ENCODE assay signal across 1 cellular context in the genomic region with DNA sequence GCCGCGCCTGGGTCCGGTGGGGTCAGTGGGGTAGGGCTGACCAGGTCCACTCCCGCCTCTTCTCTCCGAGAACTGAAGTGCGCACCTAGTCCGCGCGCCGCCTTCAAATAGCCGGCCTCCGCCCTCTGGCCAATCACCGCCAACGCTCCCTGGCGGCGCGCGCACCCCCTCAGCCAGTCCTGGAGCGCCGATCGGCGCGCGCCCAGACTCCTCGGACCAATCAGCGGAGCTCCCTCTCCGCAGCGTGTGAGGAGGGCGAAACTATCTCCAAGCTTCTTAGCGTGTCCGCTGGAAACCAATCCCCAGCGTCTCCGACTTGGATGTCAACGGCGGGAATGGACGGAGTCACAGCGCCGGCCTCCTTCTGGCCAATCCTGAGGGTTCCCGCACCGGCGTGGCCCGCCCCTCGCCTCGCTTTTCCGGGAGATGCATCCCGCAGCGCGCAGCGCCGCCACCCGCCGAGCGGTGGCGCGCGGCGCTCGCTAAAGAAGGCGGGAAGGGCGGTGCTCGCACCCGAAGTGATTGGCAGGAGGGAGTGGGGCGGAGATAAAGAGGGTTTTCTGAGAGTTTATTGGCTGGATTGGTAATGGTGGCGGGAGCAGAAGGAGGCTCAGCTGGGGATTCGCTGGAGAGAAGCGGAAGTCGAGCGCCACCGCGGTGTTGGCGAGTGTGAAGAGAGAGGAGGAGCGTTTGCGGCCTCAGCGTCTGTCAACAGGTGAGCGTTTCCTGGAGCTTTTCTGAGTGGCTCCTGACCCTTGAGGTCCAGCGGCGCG.
TF ChIP-seq lines count a peak whose summit lies in the region.

ASF1B (minus strand) TSS at position 81 of the 773 bp plus-strand sequence. CDS start 133 bp downstream, outside the sequence.

TF ChIP-seq in GM12878, 131 proteins besides CTCF, POLR2A, EP300 and RAD21 (continued from another document and continues in another):
- no peak for TF ChIP-seq CUX1 (IDR thresholded peaks at IDR 0.05; ENCODE audit: insufficient replicate concordance, low read depth, low read length)
- TF ChIP-seq, protein P1, sequence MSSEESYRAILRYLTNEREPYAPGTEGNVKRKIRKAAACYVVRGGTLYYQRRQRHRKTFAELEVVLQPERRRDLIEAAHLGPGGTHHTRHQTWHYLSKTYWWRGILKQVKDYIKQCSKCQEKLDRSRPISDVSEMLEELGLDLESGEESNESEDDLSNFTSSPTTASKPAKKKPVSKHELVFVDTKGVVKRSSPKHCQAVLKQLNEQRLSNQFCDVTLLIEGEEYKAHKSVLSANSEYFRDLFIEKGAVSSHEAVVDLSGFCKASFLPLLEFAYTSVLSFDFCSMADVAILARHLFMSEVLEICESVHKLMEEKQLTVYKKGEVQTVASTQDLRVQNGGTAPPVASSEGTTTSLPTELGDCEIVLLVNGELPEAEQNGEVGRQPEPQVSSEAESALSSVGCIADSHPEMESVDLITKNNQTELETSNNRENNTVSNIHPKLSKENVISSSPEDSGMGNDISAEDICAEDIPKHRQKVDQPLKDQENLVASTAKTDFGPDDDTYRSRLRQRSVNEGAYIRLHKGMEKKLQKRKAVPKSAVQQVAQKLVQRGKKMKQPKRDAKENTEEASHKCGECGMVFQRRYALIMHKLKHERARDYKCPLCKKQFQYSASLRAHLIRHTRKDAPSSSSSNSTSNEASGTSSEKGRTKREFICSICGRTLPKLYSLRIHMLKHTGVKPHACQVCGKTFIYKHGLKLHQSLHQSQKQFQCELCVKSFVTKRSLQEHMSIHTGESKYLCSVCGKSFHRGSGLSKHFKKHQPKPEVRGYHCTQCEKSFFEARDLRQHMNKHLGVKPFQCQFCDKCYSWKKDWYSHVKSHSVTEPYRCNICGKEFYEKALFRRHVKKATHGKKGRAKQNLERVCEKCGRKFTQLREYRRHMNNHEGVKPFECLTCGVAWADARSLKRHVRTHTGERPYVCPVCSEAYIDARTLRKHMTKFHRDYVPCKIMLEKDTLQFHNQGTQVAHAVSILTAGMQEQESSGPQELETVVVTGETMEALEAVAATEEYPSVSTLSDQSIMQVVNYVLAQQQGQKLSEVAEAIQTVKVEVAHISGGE (CRISPR knock-in tag; IDR thresholded peaks at IDR 0.05) = no peak
- TF ChIP-seq TBL1XR1 (IDR thresholded peaks at IDR 0.05; ENCODE audit: low read depth, low read length) = 0 out of 2 replicates have a peak, but pooled peaks have one; percentile 54
- peak; percentile 80 for TF ChIP-seq E4F1 (IDR thresholded peaks at IDR 0.05; ENCODE audit: borderline replicate concordance, partially characterized antibody)
- TF ChIP-seq TAF1 (IDR thresholded peaks at IDR 0.05; ENCODE audit: borderline replicate concordance, low read depth, low read length) = peak; percentile 77; the same call in 1 of the 2 replicates
- TF ChIP-seq NR2C1 (IDR thresholded peaks at IDR 0.05) = no peak
- 0 out of 2 replicates have a peak, but pooled peaks have one; percentile 60 for TF ChIP-seq TCF3 (IDR thresholded peaks at IDR 0.05; ENCODE audit: borderline replicate concordance, insufficient read depth, low read depth, low read length)
- TF ChIP-seq, protein P2, sequence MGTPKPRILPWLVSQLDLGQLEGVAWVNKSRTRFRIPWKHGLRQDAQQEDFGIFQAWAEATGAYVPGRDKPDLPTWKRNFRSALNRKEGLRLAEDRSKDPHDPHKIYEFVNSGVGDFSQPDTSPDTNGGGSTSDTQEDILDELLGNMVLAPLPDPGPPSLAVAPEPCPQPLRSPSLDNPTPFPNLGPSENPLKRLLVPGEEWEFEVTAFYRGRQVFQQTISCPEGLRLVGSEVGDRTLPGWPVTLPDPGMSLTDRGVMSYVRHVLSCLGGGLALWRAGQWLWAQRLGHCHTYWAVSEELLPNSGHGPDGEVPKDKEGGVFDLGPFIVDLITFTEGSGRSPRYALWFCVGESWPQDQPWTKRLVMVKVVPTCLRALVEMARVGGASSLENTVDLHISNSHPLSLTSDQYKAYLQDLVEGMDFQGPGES (IDR thresholded peaks at IDR 0.05) = peak; percentile 83
- TF ChIP-seq NKRF (conservative IDR thresholded peaks at IDR 0.05) = peak; percentile 100; the same call in 1 of the 2 replicates
- TF ChIP-seq ESRRA (IDR thresholded peaks at IDR 0.05; ENCODE audit: low read length) = peak; percentile 71; the same call in 1 of the 2 replicates
- TF ChIP-seq ZNF207 (IDR thresholded peaks at IDR 0.05; ENCODE audit: borderline replicate concordance) = peak; percentile 85
- TF ChIP-seq MXI1 (IDR thresholded peaks at IDR 0.05; ENCODE audit: low read depth, low read length) = peak; percentile 81; the same call in 1 of the 2 replicates
- TF ChIP-seq, protein P3, sequence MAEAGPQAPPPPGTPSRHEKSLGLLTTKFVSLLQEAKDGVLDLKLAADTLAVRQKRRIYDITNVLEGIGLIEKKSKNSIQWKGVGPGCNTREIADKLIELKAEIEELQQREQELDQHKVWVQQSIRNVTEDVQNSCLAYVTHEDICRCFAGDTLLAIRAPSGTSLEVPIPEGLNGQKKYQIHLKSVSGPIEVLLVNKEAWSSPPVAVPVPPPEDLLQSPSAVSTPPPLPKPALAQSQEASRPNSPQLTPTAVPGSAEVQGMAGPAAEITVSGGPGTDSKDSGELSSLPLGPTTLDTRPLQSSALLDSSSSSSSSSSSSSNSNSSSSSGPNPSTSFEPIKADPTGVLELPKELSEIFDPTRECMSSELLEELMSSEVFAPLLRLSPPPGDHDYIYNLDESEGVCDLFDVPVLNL (IDR thresholded peaks at IDR 0.05; ENCODE audit: low read depth, low read length) = peak; percentile 98
- TF ChIP-seq, protein P4, sequence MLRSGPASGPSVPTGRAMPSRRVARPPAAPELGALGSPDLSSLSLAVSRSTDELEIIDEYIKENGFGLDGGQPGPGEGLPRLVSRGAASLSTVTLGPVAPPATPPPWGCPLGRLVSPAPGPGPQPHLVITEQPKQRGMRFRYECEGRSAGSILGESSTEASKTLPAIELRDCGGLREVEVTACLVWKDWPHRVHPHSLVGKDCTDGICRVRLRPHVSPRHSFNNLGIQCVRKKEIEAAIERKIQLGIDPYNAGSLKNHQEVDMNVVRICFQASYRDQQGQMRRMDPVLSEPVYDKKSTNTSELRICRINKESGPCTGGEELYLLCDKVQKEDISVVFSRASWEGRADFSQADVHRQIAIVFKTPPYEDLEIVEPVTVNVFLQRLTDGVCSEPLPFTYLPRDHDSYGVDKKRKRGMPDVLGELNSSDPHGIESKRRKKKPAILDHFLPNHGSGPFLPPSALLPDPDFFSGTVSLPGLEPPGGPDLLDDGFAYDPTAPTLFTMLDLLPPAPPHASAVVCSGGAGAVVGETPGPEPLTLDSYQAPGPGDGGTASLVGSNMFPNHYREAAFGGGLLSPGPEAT (IDR thresholded peaks at IDR 0.05; ENCODE audit: low read depth) = no peak; the same call in 1 of the 2 replicates
- no peak for TF ChIP-seq ZNF24 (IDR thresholded peaks at IDR 0.05)
- peak; percentile 82 for TF ChIP-seq CEBPZ (IDR thresholded peaks at IDR 0.05; ENCODE audit: low read depth, low read length)
- TF ChIP-seq YBX1 (IDR thresholded peaks at IDR 0.05) = no peak
- peak; percentile 22; the same call in 1 of the 2 replicates for TF ChIP-seq NFYA (IDR thresholded peaks at IDR 0.05; ENCODE audit: borderline replicate concordance, low read depth, low read length)
- TF ChIP-seq RUNX3 (IDR thresholded peaks at IDR 0.05; ENCODE audit: low read length) = peak; percentile 31
- TF ChIP-seq SREBF1 (IDR thresholded peaks at IDR 0.05; ENCODE audit: low read length) = no peak
- peak; percentile 62; the same call in 1 of the 2 replicates for TF ChIP-seq TCF12 (IDR thresholded peaks at IDR 0.05; ENCODE audit: low read depth, low read length)
- TF ChIP-seq RFX5 (IDR thresholded peaks at IDR 0.05; ENCODE audit: low read depth, low read length) = peak; percentile 89
- no peak for TF ChIP-seq IRF4 (IDR thresholded peaks at IDR 0.05; ENCODE audit: low read depth, low read length)
- TF ChIP-seq SIN3A (IDR thresholded peaks at IDR 0.05; ENCODE audit: low read depth, low read length) = peak; percentile 99
- TF ChIP-seq IKZF1 (conservative IDR thresholded peaks at IDR 0.05) = peak; percentile 73
